Comparison of ENCODE assay signal across 16 cellular contexts in the genomic region with DNA sequence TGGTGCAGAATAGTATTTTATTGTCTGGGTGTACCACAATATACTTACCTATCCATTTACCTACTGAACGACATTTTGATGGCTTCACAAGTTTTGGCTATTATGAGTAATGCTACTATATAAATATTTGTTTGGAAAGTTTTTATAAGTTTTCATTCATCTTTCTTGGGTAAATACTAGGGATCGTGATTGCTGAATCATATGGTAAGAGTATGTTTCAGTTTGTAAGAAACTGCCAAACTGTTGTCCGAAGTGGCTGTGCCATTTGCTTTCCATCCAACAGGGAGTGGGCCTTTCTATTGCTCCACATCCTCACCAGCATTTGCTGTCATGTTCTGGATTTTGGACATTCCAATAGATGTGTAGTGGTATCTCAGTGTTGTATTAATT.
DNase-seq lines count a peak whose midpoint lies in the region; ATAC-seq, FAIRE-seq and TF ChIP-seq lines count a peak whose summit lies in the region.
"Had no signal": no experiment of that assay in that cellular context is flagged by ENCODE, and none has a peak within 500 bp of the region (broad histone marks: within the 10 kb centered on the region; RNA-seq: fewer than 3 reads in every experiment).

No MANE protein-coding gene starts in this region.

- no peak for FAIRE-seq in D721Med (lab: Jason Lieb, UNC)

- peak; percentile 6 for DNase-seq in HCEC 1CT
- peak; percentile 88 for DNase-seq in PC-3
- DNase-seq in mucosa of descending colon = no peak
- DNase-seq in D721Med (ENCODE audit: insufficient read length, low spot score) = no peak
- DNase-seq in MCF 10A (ENCODE audit: unreplicated experiment) = no peak
- no peak for DNase-seq in Right ventricle myocardium inferior (ENCODE audit: missing footprints)
- DNase-seq in iPS-NIHi7 (ENCODE audit: extremely low spot score) = no peak
- DNase-seq: DMS153, GDM1, Karpas-422, NCI-H1694 treated with DMSO at 0.1 percent for 48 hours, NCI-H226, NCI-H524, NCI-H82, SW 1271, T-helper 2 cell had no signal

- no peaks in the 10 kb centered on the region for H3K27me3 Mint-ChIP-seq in MCF 10A (ENCODE audit: insufficient read depth, unreplicated experiment)

- H2AFZ ChIP-seq in PC-3 (ENCODE audit: low read length) = no peak overlapping the region

- ATAC-seq in PC-3 = peak; percentile 94
- no peak for ATAC-seq in mucosa of descending colon
- ATAC-seq in Right ventricle myocardium inferior = no peak

- H3K4me3 ChIP-seq in PC-3 (ENCODE audit: low read length) = peak overlapping the region; percentile 48
- no peak overlapping the region for H3K4me3 ChIP-seq in mucosa of descending colon

- H3K4me1 ChIP-seq in PC-3 (ENCODE audit: insufficient read depth, low read length) (peaks cover 21% of the 10 kb centered on the region), mucosa of descending colon (ENCODE audit: low read depth) (peaks cover 30% of the 10 kb centered on the region)

- no peaks in the 10 kb centered on the region for H3F3A ChIP-seq in PC-3 (ENCODE audit: low read length, unreplicated experiment)

- H3K27ac ChIP-seq in PC-3 (ENCODE audit: low read length) = peak overlapping the region; percentile 68

- CTCF ChIA-PET in PC-3 (lab: Charles Lee) (no interaction called here), MCF 10A (lab: Yijun Ruan, JAX) (no interaction called here)

- H3K9me3 Mint-ChIP-seq in MCF 10A (ENCODE audit: unreplicated experiment) = no peaks in the 10 kb centered on the region

- peaks cover 14% of the 10 kb centered on the region for H3K4me1 Mint-ChIP-seq in MCF 10A (ENCODE audit: insufficient read depth, unreplicated experiment)

- 0 out of 2 replicates have a peak, but pooled peaks cover 12% of the 10 kb centered on the region for H4K20me1 ChIP-seq in PC-3 (ENCODE audit: low read length)

- H3K4me3 Mint-ChIP-seq in MCF 10A (ENCODE audit: unreplicated experiment) = no peak overlapping the region

- intact Hi-C loops in PC-3 (cut with micrococcal nuclease) (loop anchor here (1.0 kb wide), 1 partner anchor 30 kb away; no protein-coding TSS in a partner anchor), mucosa of descending colon (cut with DNase I, micrococcal nuclease) (no loop called here), MCF 10A (cut with micrococcal nuclease) (no loop called here), Right ventricle myocardium inferior (cut with DNase I) (no loop called here)

- H3K27me3 ChIP-seq in PC-3 (ENCODE audit: low read length) = no peaks in the 10 kb centered on the region

- no peaks in the 10 kb centered on the region for H3K9me3 ChIP-seq in PC-3 (ENCODE audit: low read length)
- no peaks in the 10 kb centered on the region for H3K9me3 ChIP-seq in mucosa of descending colon

- POLR2A ChIA-PET in PC-3 (lab: Charles Lee; ENCODE audit: unreplicated experiment) (interaction anchor here (0.7 kb wide), 1 partner anchor 50 kb away, joined by 3 read pairs; no protein-coding TSS in a partner anchor), MCF 10A (lab: Yijun Ruan, JAX) (no interaction called here)

- no peaks in the 10 kb centered on the region for H3K36me3 Mint-ChIP-seq in MCF 10A (ENCODE audit: insufficient read depth, unreplicated experiment)

- peaks cover 94% of the 10 kb centered on the region for H3K79me2 ChIP-seq in PC-3 (ENCODE audit: low read length)

- H3K27ac Mint-ChIP-seq in MCF 10A (ENCODE audit: low read depth, unreplicated experiment) = no peak overlapping the region

- H3K36me3 ChIP-seq in PC-3 (ENCODE audit: low read depth, low read length) = no peaks in the 10 kb centered on the region
- no peaks in the 10 kb centered on the region for H3K36me3 ChIP-seq in mucosa of descending colon (ENCODE audit: low read depth)

- BruUV-seq in PC-3 (replicated peaks; lab: Mats Ljungman, UMichigan) (no TSS peak), MCF 10A (replicated peaks; lab: Mats Ljungman, UMichigan) (no TSS peak)

- H3K4me2 ChIP-seq in PC-3 (ENCODE audit: low read length) = peak overlapping the region; percentile 76

- TF ChIP-seq CTCF in PC-3 (conservative IDR thresholded peaks at IDR 0.05; ENCODE audit: low read depth, low read length) = no peak
- peak; percentile 2 for TF ChIP-seq CTCF in mucosa of descending colon (IDR thresholded peaks at IDR 0.05)
- no peak for TF ChIP-seq CTCF in D721Med (IDR thresholded peaks at IDR 0.05; ENCODE audit: insufficient read depth, missing control alignments)
- TF ChIP-seq CTCF in MCF 10A (IDR thresholded peaks at IDR 0.05; ENCODE audit: unreplicated experiment) = no peak

- H3K9ac ChIP-seq in PC-3 (ENCODE audit: low read length) = no peak overlapping the region

- H3K9me2 ChIP-seq in PC-3 (replicated peaks; ENCODE audit: low read length) = no peaks in the 10 kb centered on the region

Comparison
In these comparisons a context has a peak if more than half of its experiments do, and no peak if none do; other contexts are left out.
1. DNase-seq: peak in HCEC 1CT (single experiment) and PC-3 (single experiment); none in mucosa of descending colon (0 of 3), D721Med (single experiment), MCF 10A (single experiment), Right ventricle myocardium inferior (single experiment) and iPS-NIHi7 (single experiment).